1 cellular context compared by ENCODE assay signal in genomic region chr17:77269696-77270681, GRCh38.
TF ChIP-seq lines count a peak whose summit lies in the region.

No MANE protein-coding gene starts in this region.

TF ChIP-seq in HCT116, 20 proteins besides CTCF, POLR2A, EP300 and RAD21:
- TF ChIP-seq CBX3 (IDR thresholded peaks at IDR 0.05; ENCODE audit: low read depth) (peak; percentile 31; the same call in 1 of the 2 replicates), ATF3 (IDR thresholded peaks at IDR 0.05) (no peak)
